ENCODE assay signal across 33 cellular contexts in the genomic region with DNA sequence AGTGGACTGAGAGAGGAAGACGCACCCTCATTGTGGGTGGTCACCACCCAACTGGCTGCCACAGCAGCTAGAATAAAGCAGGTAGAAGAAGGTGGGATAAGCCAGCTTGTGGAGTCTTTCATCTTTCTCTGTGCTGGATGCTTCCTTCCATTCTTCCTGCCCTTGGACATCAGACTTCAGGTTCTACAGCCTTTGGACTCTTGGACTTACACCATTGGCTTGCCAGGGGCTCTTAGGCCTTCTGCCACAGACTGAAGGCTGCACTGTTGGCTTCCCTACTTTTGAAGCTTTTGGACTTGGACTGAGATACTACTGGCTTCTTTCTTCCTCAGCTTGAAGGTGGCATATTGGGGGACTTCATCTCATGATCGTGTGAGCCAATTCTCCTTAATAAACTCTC. TPM values are rescaled to one million over a fixed set of nuclear protein-coding genes. Genes with fewer than 3 reads are reported as not detected.
"Had no signal": no experiment of that assay in that cellular context is flagged by ENCODE, and none has a peak within 500 bp of the region (broad histone marks: within the 10 kb centered on the region; RNA-seq: fewer than 3 reads in every experiment).

No MANE protein-coding gene starts in this region.

- ATAC-seq: effector memory CD8-positive, alpha-beta T cell; esophagus mucosa; foreskin keratinocyte; gastrocnemius medialis; gastroesophageal sphincter; heart left ventricle had no signal

- H3K4me3 ChIP-seq: colonic mucosa, coronary artery, dorsolateral prefrontal cortex, esophagus muscularis mucosa, esophagus squamous epithelium, gastrocnemius medialis, gastroesophageal sphincter, heart left ventricle had no signal

- H3K27me3 ChIP-seq: colonic mucosa, dorsolateral prefrontal cortex, esophagus muscularis mucosa, esophagus squamous epithelium, foreskin keratinocyte, gastrocnemius medialis, gastroesophageal sphincter, heart left ventricle had no signal

- H3K9me3 ChIP-seq: colonic mucosa, esophagus muscularis mucosa, esophagus squamous epithelium, gastrocnemius medialis, gastroesophageal sphincter had no signal

- FAIRE-seq: colon, endometrium, endothelial cell of umbilical vein, frontal cortex had no signal

- DNase-seq: colonic mucosa; cortex of kidney; dermis blood vessel endothelial cell; dorsolateral prefrontal cortex; effector CD4-positive, alpha-beta T cell; effector CD8-positive, alpha-beta T cell; effector memory CD4-positive, alpha-beta T cell; effector memory CD8-positive, alpha-beta T cell; endodermal cell; erythroblast; esophagus squamous epithelium; foreskin fibroblast; foreskin keratinocyte; foreskin melanocyte; gastrocnemius medialis; glutamatergic neuron; head of caudate nucleus; heart left ventricle had no signal

- H3K4me1 ChIP-seq: colonic mucosa, esophagus squamous epithelium, foreskin keratinocyte, gastrocnemius medialis, heart left ventricle had no signal

- H3K27ac ChIP-seq: colonic mucosa, coronary artery, dorsolateral prefrontal cortex, epithelial cell of prostate, esophagus muscularis mucosa, esophagus squamous epithelium, foreskin keratinocyte, gastrocnemius medialis, gastroesophageal sphincter, heart left ventricle had no signal

- H3K36me3 ChIP-seq: colonic mucosa, esophagus muscularis mucosa, esophagus squamous epithelium, gastrocnemius medialis, gastroesophageal sphincter, heart left ventricle had no signal

RNA-seq across cellular contexts. Expression of a gene that starts 33.5 kb away (rescaled TPM):
- total RNA-seq: chondrocyte, dermis blood vessel endothelial cell, dermis microvascular lymphatic vessel endothelial cell, endodermal cell, endothelial cell of umbilical vein, epithelial cell of proximal tubule, esophagus mucosa, esophagus muscularis mucosa, esophagus squamous epithelium, fibroblast of villous mesenchyme, foreskin keratinocyte, frontal cortex, glomerular endothelial cell, heart left ventricle had no signal
- polyA plus RNA-seq: endothelial cell of umbilical vein, foreskin keratinocyte, heart left ventricle had no signal

RNA-seq across cellular contexts. Expression of a gene that starts 41.5 kb away (rescaled TPM):
- total RNA-seq: chondrocyte, dermis blood vessel endothelial cell, dermis microvascular lymphatic vessel endothelial cell, endodermal cell, endothelial cell of umbilical vein, epithelial cell of proximal tubule, fibroblast of lung, fibroblast of villous mesenchyme, foreskin keratinocyte, frontal cortex, glomerular endothelial cell, heart left ventricle had no signal
- polyA plus RNA-seq: endothelial cell of umbilical vein, foreskin keratinocyte had no signal
